In genomic region chr3:43863966-43864933, GRCh38 we compare ENCODE assay signal across 26 cellular contexts.
A peak's percentile ranks its signal among the peaks of the same experiment; 100 is the strongest.
DNase-seq lines count a peak whose midpoint lies in the region; ATAC-seq, FAIRE-seq and TF ChIP-seq lines count a peak whose summit lies in the region.
"Had no signal": no experiment of that assay in that cellular context is flagged by ENCODE, and none has a peak within 500 bp of the region (broad histone marks: within the 10 kb centered on the region; RNA-seq: fewer than 3 reads in every experiment).

No MANE protein-coding gene starts in this region.

- no peaks in the 10 kb centered on the region for H3K4me1 ChIP-seq in H9 (ENCODE audit: insufficient read depth, low read length)
- H3K4me1 ChIP-seq in H1 (replicated peaks in 1 of 4; ENCODE audit: control insufficient read depth in 3 of 4, insufficient read depth in 4 of 4, low read length in 3 of 4): no peaks in the 10 kb centered on the region; a peak in 1 of 7 replicates
- H3K4me1 ChIP-seq in mesenchymal stem cell (ENCODE audit: control insufficient read depth, insufficient read depth, low read depth, low read length): peaks cover 27% of the 10 kb centered on the region
- H3K4me1 ChIP-seq in thyroid gland: peaks cover 38 to 61% of the 10 kb centered on the region in 2 donors
- H3K4me1 ChIP-seq in HAP-1: no peaks in the 10 kb centered on the region

- H3K4me3 Mint-ChIP-seq in H9: no peak overlapping the region
- H3K4me3 Mint-ChIP-seq: CD4-positive, alpha-beta T cell; HFFc6 had no signal

- H2BK15ac ChIP-seq in H9 (ENCODE audit: low read depth, low read length) (no peak overlapping the region), H1 (ENCODE audit: low read length) (0 out of 2 replicates have a peak overlapping the region, but pooled peaks have one; percentile 40), mesenchymal stem cell (ENCODE audit: low read depth, poor library complexity, severe bottlenecking) (no peak overlapping the region)

- in situ Hi-C loops in HAP-1 (cut with MboI; ENCODE audit: low sequenced_read_pairs): no loop called here

- no peak overlapping the region; a peak in 1 of 7 replicates for H3K27ac Mint-ChIP-seq in H9
- H3K27ac Mint-ChIP-seq: CD4-positive, alpha-beta T cell; HFFc6 had no signal

- no peak overlapping the region for H3K4ac ChIP-seq in H9 (ENCODE audit: low read depth, low read length)
- H3K4ac ChIP-seq in H1 (replicated peaks; ENCODE audit: insufficient read length, low read depth, low read length): no peak overlapping the region
- no peak overlapping the region for H3K4ac ChIP-seq in mesenchymal stem cell (ENCODE audit: low read depth in 1 of 2, low read length in 2 of 2)

- H3K36me3 Mint-ChIP-seq in H9 (ENCODE audit: insufficient read depth in 1 of 3, low read depth in 3 of 3): no peaks in the 10 kb centered on the region

- H4K20me1 ChIP-seq in H9 (ENCODE audit: control insufficient read depth, insufficient read depth, insufficient read length): no peaks in the 10 kb centered on the region
- no peaks in the 10 kb centered on the region for H4K20me1 ChIP-seq in H1 (replicated peaks in 1 of 2; ENCODE audit: control insufficient read depth in 1 of 2, insufficient read depth in 2 of 2, low read length in 2 of 2)
- H4K20me1 ChIP-seq: BLaER1 treated with 17β-estradiol and CSF1 and Interleukin-3, amounts not matched to agents 10 nM and 100 nM had no signal

- H3K23ac ChIP-seq in H9 (ENCODE audit: insufficient read length, low read depth, low read length) (no peak overlapping the region), H1 (ENCODE audit: insufficient read length) (no peak overlapping the region), mesenchymal stem cell (ENCODE audit: low read length in 2 of 2) (no peak overlapping the region)

- H2BK12ac ChIP-seq in H9 (ENCODE audit: insufficient read length, low read depth, low read length): no peak overlapping the region
- H2BK12ac ChIP-seq in H1 (ENCODE audit: low read depth, low read length): no peak overlapping the region
- H2BK12ac ChIP-seq in mesenchymal stem cell (ENCODE audit: low read length in 2 of 2): no peak overlapping the region

- H4K5ac ChIP-seq in H9 (ENCODE audit: insufficient read length, low read depth, low read length) (no peak overlapping the region), H1 (ENCODE audit: insufficient read length, low read depth, low read length) (no peak overlapping the region)

- H3K18ac ChIP-seq in H9 (ENCODE audit: insufficient read length, low read depth, low read length) (no peak overlapping the region), H1 (ENCODE audit: extremely low read depth, low read length) (no peak overlapping the region), mesenchymal stem cell (ENCODE audit: low read depth in 1 of 2, low read length in 2 of 2) (no peak overlapping the region)

- H3K9ac ChIP-seq in H9 (ENCODE audit: extremely low read depth, insufficient read length, low read length): no peak overlapping the region
- no peak overlapping the region for H3K9ac ChIP-seq in H1 (replicated peaks in 1 of 4; ENCODE audit: extremely low read depth in 1 of 4, low read depth in 3 of 4, low read length in 3 of 4)
- H3K9ac ChIP-seq in mesenchymal stem cell (ENCODE audit: low read length): no peak overlapping the region
- H3K9ac ChIP-seq: BLaER1 treated with 17β-estradiol and CSF1 and Interleukin-3, amounts not matched to agents 10 nM and 100 nM had no signal

- TF ChIP-seq POLR2A in H1 (IDR thresholded peaks at IDR 0.05; ENCODE audit: control extremely low read depth in 1 of 2, low read depth in 2 of 2, low read length in 2 of 2) (no peak), thyroid gland (IDR thresholded peaks at IDR 0.05) (no peak)

- no peak overlapping the region for H3T11ph ChIP-seq in H9 (ENCODE audit: low read length)

- whole genome bisulfite sequencing in H9 (ENCODE audit: extremely low coverage, insufficient read length, low lambda C conversion rate): no CpG with 5 or more reads among the region's 6 CpGs
- WGBS in H1 (ENCODE audit: extremely low coverage in 1 of 2, insufficient coverage in 1 of 2, insufficient read length in 1 of 2, insufficient replicate concordance in 2 of 2, low coverage in 1 of 2, low lambda C conversion rate in 2 of 2, missing lambda C conversion rate in 1 of 2), 2 experiments: 76% methylated on average over 6 of the region's 6 CpGs; no CpG with 5 or more reads in 1 of the 2 experiments
- WGBS in mesenchymal stem cell: 85% methylated on average over 6 of the region's 6 CpGs
- 56 to 58% methylated on average over 6 of the region's 6 CpGs for WGBS in thyroid gland, 2 donors

- no peaks in the 10 kb centered on the region for H3K79me1 ChIP-seq in H9 (ENCODE audit: insufficient read depth, low read depth, low read length, poor library complexity, severe bottlenecking)
- H3K79me1 ChIP-seq in H1 (ENCODE audit: low read depth, low read length): no peaks in the 10 kb centered on the region
- no peaks in the 10 kb centered on the region for H3K79me1 ChIP-seq in mesenchymal stem cell (replicated peaks; ENCODE audit: low read length, poor library complexity, severe bottlenecking)

- H4K8ac ChIP-seq in H9 (replicated peaks; ENCODE audit: insufficient read length, low read depth, low read length) (no peak overlapping the region), H1 (ENCODE audit: extremely low read depth, insufficient read depth, low read length) (no peak overlapping the region), mesenchymal stem cell (ENCODE audit: low read length) (no peak overlapping the region)

- intact Hi-C loops in thyroid gland (cut with DNase I): no loop called here

- POLR2A ChIA-PET in H1 (lab: Charles Lee; ENCODE audit: partially characterized antibody): no interaction called here

- no peaks in the 10 kb centered on the region for H3K23me2 ChIP-seq in H9 (ENCODE audit: insufficient read length, low read depth, low read length, poor library complexity, severe bottlenecking)
- no peaks in the 10 kb centered on the region for H3K23me2 ChIP-seq in H1 (ENCODE audit: low read depth, low read length)

- H3K36me3 ChIP-seq in H1 (ENCODE audit: control insufficient read depth in 2 of 4, insufficient read depth in 4 of 4, low read length in 3 of 4) (no peaks in the 10 kb centered on the region), mesenchymal stem cell (ENCODE audit: control insufficient read depth in 1 of 2, insufficient read depth in 2 of 2, low read depth in 1 of 2, low read length in 2 of 2) (no peaks in the 10 kb centered on the region), thyroid gland (no peaks in the 10 kb centered on the region), HAP-1 (replicated peaks) (no peaks in the 10 kb centered on the region)
- H3K36me3 ChIP-seq: BLaER1 treated with 17β-estradiol and CSF1 and Interleukin-3, amounts not matched to agents 10 nM and 100 nM; MG63 had no signal

- H3K56ac ChIP-seq in H9 (ENCODE audit: insufficient read length, low read depth, low read length) (no peak overlapping the region), H1 (replicated peaks; ENCODE audit: insufficient read length, low read depth, low read length) (no peak overlapping the region)

- H4K91ac ChIP-seq in H9 (ENCODE audit: insufficient read length, low read depth, low read length) (no peak overlapping the region), H1 (replicated peaks; ENCODE audit: insufficient read length, low read length) (no peak overlapping the region), mesenchymal stem cell (ENCODE audit: low read length) (no peak overlapping the region)

- H2AK5ac ChIP-seq in H9 (ENCODE audit: insufficient read length, low read length) (no peak overlapping the region), H1 (ENCODE audit: low read depth, low read length) (no peak overlapping the region), mesenchymal stem cell (ENCODE audit: low read length, severe bottlenecking) (peak overlapping the region; percentile 30)

- no peak for FAIRE-seq in H1 (lab: Jason Lieb, UNC)
- FAIRE-seq: A204.1, D721Med, GM12878, GM19239, RCC 7860 had no signal

- CTCF ChIA-PET in H1 (lab: Charles Lee; ENCODE audit: partially characterized antibody): interaction anchor here (0.9 to 8.7 kb wide), 5 partner anchors 8 to 14 kb away, joined by 3 to 88 read pairs (median 5); no protein-coding TSS in a partner anchor

- no peak overlapping the region for H3K14ac ChIP-seq in H9 (ENCODE audit: insufficient read depth, low read length)
- H3K14ac ChIP-seq in H1 (ENCODE audit: insufficient read length): no peak overlapping the region
- no peak overlapping the region for H3K14ac ChIP-seq in mesenchymal stem cell (ENCODE audit: low read length in 2 of 2)

- H2AFZ ChIP-seq in H9 (ENCODE audit: low read length) (no peak overlapping the region), H1 (ENCODE audit: low read length) (no peak overlapping the region), mesenchymal stem cell (ENCODE audit: low read depth, low read length) (no peak overlapping the region)

- H2BK5ac ChIP-seq in H9 (ENCODE audit: insufficient read length, low read length) (no peak overlapping the region), H1 (ENCODE audit: low read depth, low read length) (no peak overlapping the region), mesenchymal stem cell (ENCODE audit: low read depth, low read length, poor library complexity, severe bottlenecking) (no peak overlapping the region)

- H3K4me1 Mint-ChIP-seq in H9: peaks cover 10% of the 10 kb centered on the region in 2 experiments; a peak in 3 of 4 replicates

- no peak for TF ChIP-seq EP300 in H1 (IDR thresholded peaks at IDR 0.05; ENCODE audit: borderline replicate concordance in 1 of 2, low read depth in 2 of 2, low read length in 2 of 2)

- no peaks in the 10 kb centered on the region for H3K9me3 Mint-ChIP-seq in H9
- H3K9me3 Mint-ChIP-seq: CD4-positive, alpha-beta T cell; HFFc6 had no signal

- no peaks in the 10 kb centered on the region for H3K79me2 ChIP-seq in H9 (ENCODE audit: insufficient read depth, low read length)
- no peaks in the 10 kb centered on the region for H3K79me2 ChIP-seq in H1 (ENCODE audit: control insufficient read depth in 1 of 2, insufficient read depth in 2 of 2, low read length in 2 of 2)

- peaks cover 19% of the 10 kb centered on the region for H3K27me3 Mint-ChIP-seq in H9 (ENCODE audit: low read depth)

- H3K27me3 ChIP-seq in H9 (ENCODE audit: insufficient read depth, low read length) (no peaks in the 10 kb centered on the region; the same call in 1 of the 2 replicates), H1 (replicated peaks in 1 of 4; ENCODE audit: control insufficient read depth in 3 of 4, extremely low read depth in 1 of 4, insufficient read depth in 3 of 4, low read length in 3 of 4) (peaks cover 0 to 3% (median 0%) of the 10 kb centered on the region in 4 experiments; a peak in 1 of 7 replicates), mesenchymal stem cell (ENCODE audit: control insufficient read depth in 1 of 2, insufficient read depth in 1 of 2, low read length in 2 of 2) (no peaks in the 10 kb centered on the region), thyroid gland (no peaks in the 10 kb centered on the region), HAP-1 (ENCODE audit: low read depth) (no peaks in the 10 kb centered on the region; the same call in 1 of the 2 replicates)
- H3K27me3 ChIP-seq: BLaER1 treated with 17β-estradiol and CSF1 and Interleukin-3, amounts not matched to agents 10 nM and 100 nM; MG63 had no signal

- H3K27ac ChIP-seq in H9 (ENCODE audit: insufficient read length, low read depth, low read length) (no peak overlapping the region), H1 (ENCODE audit: low read depth, low read length) (no peak overlapping the region), mesenchymal stem cell (ENCODE audit: low read length, poor library complexity, severe bottlenecking) (no peak overlapping the region), thyroid gland (peak overlapping the region; percentile 40 to 88 (median 76))
- H3K27ac ChIP-seq: BLaER1 treated with 17β-estradiol and CSF1 and Interleukin-3, amounts not matched to agents 10 nM and 100 nM; SK-N-MC had no signal

- no peak overlapping the region for H2BK120ac ChIP-seq in H9 (ENCODE audit: low read depth, low read length, poor library complexity, severe bottlenecking)
- H2BK120ac ChIP-seq in H1 (replicated peaks; ENCODE audit: low read depth, low read length): no peak overlapping the region
- no peak overlapping the region for H2BK120ac ChIP-seq in mesenchymal stem cell (ENCODE audit: low read depth, low read length)

- DNase-seq in H9 (peak; percentile 20), H1 (ENCODE audit: low read depth in 1 of 2, low spot score in 2 of 2) (no peak), mesenchymal stem cell (no peak), thyroid gland (peak; percentile 45 to 54), HAP-1 (ENCODE audit: low spot score in 2 of 2) (no peak)
- no peak for DNase-seq in effector CD4-positive, alpha-beta T cell
- DNase-seq: AML-193; CD4-positive, alpha-beta T cell; DMS53; H7; HFFc6; KG1; MG63; NCI-H2029; NCI-H446; NCI-H524 treated with DMSO at 0.1 percent for 48 hours; NCI-H774; SIG-M5 had no signal

- H3K9me3 ChIP-seq in H9 (ENCODE audit: control insufficient read depth, low read depth, low read length) (no peaks in the 10 kb centered on the region), H1 (ENCODE audit: insufficient read depth in 2 of 2, low read depth in 1 of 2, low read length in 1 of 2) (no peaks in the 10 kb centered on the region), mesenchymal stem cell (ENCODE audit: control insufficient read depth, low read length) (no peaks in the 10 kb centered on the region), thyroid gland (no peaks in the 10 kb centered on the region), HAP-1 (no peaks in the 10 kb centered on the region)
- H3K9me3 ChIP-seq: BLaER1 treated with 17β-estradiol and CSF1 and Interleukin-3, amounts not matched to agents 10 nM and 100 nM; MG63 had no signal

- H2BK20ac ChIP-seq in H9 (ENCODE audit: low read depth, low read length, poor library complexity, severe bottlenecking): no peak overlapping the region
- no peak overlapping the region for H2BK20ac ChIP-seq in H1 (ENCODE audit: low read length)

- no peak overlapping the region for H3K4me2 ChIP-seq in H9 (ENCODE audit: insufficient read depth, insufficient read length, low read length)
- no peak overlapping the region for H3K4me2 ChIP-seq in H1 (ENCODE audit: insufficient read depth in 1 of 2, low read depth in 2 of 2, low read length in 2 of 2)
- no peak overlapping the region for H3K4me2 ChIP-seq in mesenchymal stem cell (ENCODE audit: low read length, poor library complexity, severe bottlenecking)

- no peak for TF ChIP-seq RAD21 in H1 (IDR thresholded peaks at IDR 0.05 in 1 of 2, conservative IDR thresholded peaks at IDR 0.05 in 1 of 2; ENCODE audit: low read depth in 2 of 2, low read length in 2 of 2)

- H3K4me3 ChIP-seq in H1 (ENCODE audit: extremely low read depth in 1 of 4, insufficient read depth in 2 of 4, low read depth in 3 of 4, low read length in 4 of 4) (no peak overlapping the region), mesenchymal stem cell (ENCODE audit: insufficient read depth in 1 of 2, low read depth in 1 of 2, low read length in 2 of 2) (no peak overlapping the region), thyroid gland (replicated peaks in 1 of 3) (no peak overlapping the region), HAP-1 (no peak overlapping the region)
- H3K4me3 ChIP-seq: BLaER1 treated with 17β-estradiol and CSF1 and Interleukin-3, amounts not matched to agents 10 nM and 100 nM; GM12878; MG63; SK-N-MC had no signal

- no peak for ATAC-seq in GM18511 (IDR thresholded peaks at IDR 0.05; ENCODE audit: unreplicated experiment)
- ATAC-seq: GM12878 had no signal

- TF ChIP-seq CTCF in H9 (conservative IDR thresholded peaks at IDR 0.05): no peak
- no peak for TF ChIP-seq CTCF in H1 (IDR thresholded peaks at IDR 0.05; ENCODE audit: control extremely low read depth in 1 of 3, insufficient read depth in 1 of 3, low read depth in 1 of 3, low read length in 3 of 3)
- no peak for TF ChIP-seq CTCF in thyroid gland (IDR thresholded peaks at IDR 0.05)

Comparison
In these comparisons a context has a peak if more than half of its experiments do, and no peak if none do; other contexts are left out.
1. DNase-seq: peak in H9 (single experiment) and thyroid gland (2 of 2); none in H1 (0 of 2), mesenchymal stem cell (single experiment), HAP-1 (0 of 2) and effector CD4-positive, alpha-beta T cell (single experiment).
2. H3K27ac ChIP-seq: peak in thyroid gland (3 of 3); none in H9 (single experiment), H1 (single experiment) and mesenchymal stem cell (single experiment).